Comparison of ENCODE assay signal across 9 cellular contexts in the genomic region with DNA sequence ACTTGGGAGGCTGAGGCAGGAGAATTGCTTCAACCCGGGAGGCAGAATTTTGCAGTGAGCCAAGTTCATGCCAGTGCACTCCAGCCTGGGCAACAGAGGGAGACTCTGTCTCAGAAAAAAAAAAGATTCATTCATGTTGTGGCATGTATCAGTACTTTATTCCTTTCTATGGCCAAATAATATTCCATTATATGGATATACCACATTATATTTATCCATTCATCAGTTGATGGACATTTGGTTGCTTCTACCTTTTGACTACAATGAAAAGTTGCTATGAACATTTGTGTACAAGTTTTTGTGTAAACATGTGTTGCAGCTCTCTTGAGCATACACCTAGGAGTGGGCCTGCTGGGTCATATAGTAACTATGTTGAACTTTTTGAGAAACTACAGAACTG.
"Had no signal": no experiment of that assay in that cellular context is flagged by ENCODE, and none has a peak within 500 bp of the region (broad histone marks: within the 10 kb centered on the region; RNA-seq: fewer than 3 reads in every experiment).

No MANE protein-coding gene starts in this region.

- H2AFZ ChIP-seq: GM23248, GM23338 had no signal

- H3K27ac ChIP-seq: GM23248 had no signal

- H3K4me2 ChIP-seq: GM23338 had no signal

- H3K9me3 ChIP-seq: HAP-1 had no signal

- H3K9ac ChIP-seq: GM23248 had no signal

- DNase-seq: GM23248, GOT3, H7, H9, HCEC 1CT, HFFc6 had no signal

- H3K4me3 ChIP-seq: GM23248, GM23338, HAP-1 had no signal

- ATAC-seq: GM23338, HCT116 had no signal

- H3K36me3 ChIP-seq: HAP-1 had no signal
